1 cellular context compared by ENCODE assay signal in genomic region chr9:89370593-89370992, GRCh38.
TF ChIP-seq lines count a peak whose summit lies in the region.

No MANE protein-coding gene starts in this region.

TF ChIP-seq in IMR-90, 13 proteins besides CTCF, POLR2A, EP300 and RAD21:
- no peak for TF ChIP-seq MAFK (IDR thresholded peaks at IDR 0.05; ENCODE audit: low read depth, low read length)
- TF ChIP-seq CHD1 (IDR thresholded peaks at IDR 0.05; ENCODE audit: low read depth, low read length): no peak
- no peak for TF ChIP-seq RFX5 (IDR thresholded peaks at IDR 0.05; ENCODE audit: low read depth, low read length)
- TF ChIP-seq, protein P1, sequence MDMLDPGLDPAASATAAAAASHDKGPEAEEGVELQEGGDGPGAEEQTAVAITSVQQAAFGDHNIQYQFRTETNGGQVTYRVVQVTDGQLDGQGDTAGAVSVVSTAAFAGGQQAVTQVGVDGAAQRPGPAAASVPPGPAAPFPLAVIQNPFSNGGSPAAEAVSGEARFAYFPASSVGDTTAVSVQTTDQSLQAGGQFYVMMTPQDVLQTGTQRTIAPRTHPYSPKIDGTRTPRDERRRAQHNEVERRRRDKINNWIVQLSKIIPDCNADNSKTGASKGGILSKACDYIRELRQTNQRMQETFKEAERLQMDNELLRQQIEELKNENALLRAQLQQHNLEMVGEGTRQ (IDR thresholded peaks at IDR 0.05; ENCODE audit: low read depth, low read length): no peak
- no peak for TF ChIP-seq SMC3 (IDR thresholded peaks at IDR 0.05; ENCODE audit: low read depth, low read length)
- TF ChIP-seq BHLHE40 (IDR thresholded peaks at IDR 0.05; ENCODE audit: low read depth, low read length): no peak
- no peak for TF ChIP-seq MXI1 (IDR thresholded peaks at IDR 0.05; ENCODE audit: borderline replicate concordance, low read depth, low read length)
- no peak for TF ChIP-seq RCOR1 (IDR thresholded peaks at IDR 0.05; ENCODE audit: insufficient replicate concordance, low read length)
- TF ChIP-seq, protein P2, sequence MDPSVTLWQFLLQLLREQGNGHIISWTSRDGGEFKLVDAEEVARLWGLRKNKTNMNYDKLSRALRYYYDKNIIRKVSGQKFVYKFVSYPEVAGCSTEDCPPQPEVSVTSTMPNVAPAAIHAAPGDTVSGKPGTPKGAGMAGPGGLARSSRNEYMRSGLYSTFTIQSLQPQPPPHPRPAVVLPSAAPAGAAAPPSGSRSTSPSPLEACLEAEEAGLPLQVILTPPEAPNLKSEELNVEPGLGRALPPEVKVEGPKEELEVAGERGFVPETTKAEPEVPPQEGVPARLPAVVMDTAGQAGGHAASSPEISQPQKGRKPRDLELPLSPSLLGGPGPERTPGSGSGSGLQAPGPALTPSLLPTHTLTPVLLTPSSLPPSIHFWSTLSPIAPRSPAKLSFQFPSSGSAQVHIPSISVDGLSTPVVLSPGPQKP (IDR thresholded peaks at IDR 0.05; ENCODE audit: borderline replicate concordance, low read depth, low read length): no peak
- no peak for TF ChIP-seq NFE2L2 (IDR thresholded peaks at IDR 0.05; ENCODE audit: low read depth, low read length)
- no peak for TF ChIP-seq CEBPB (IDR thresholded peaks at IDR 0.05; ENCODE audit: low read depth, low read length)
- no peak for TF ChIP-seq FOS (IDR thresholded peaks at IDR 0.05; ENCODE audit: low read depth, low read length)
- no peak for TF ChIP-seq MAZ (IDR thresholded peaks at IDR 0.05; ENCODE audit: borderline replicate concordance, low read depth, low read length)
